In the genomic region with DNA sequence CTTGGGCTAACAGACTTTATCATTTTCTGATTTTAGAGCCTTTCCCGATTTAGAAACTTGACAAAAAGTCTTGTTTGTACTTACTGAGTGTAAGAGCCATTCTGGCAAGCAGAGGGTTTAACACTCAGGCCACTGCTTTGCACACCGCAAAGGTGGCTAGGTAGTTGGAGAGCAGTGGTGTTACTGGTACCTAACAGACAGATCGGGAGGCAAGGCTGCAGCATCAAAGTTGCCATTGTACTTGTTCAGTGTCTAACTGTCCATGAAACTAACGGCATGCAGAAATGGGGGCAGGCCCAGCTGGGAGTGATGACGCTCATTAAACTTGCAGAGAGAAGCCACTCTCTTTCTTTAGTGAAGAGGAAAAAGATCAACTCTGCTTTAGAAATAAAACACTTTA, we compare ENCODE assay signal across 37 cellular contexts. TPM values are rescaled to one million over a fixed set of nuclear protein-coding genes. Genes with fewer than 3 reads are reported as not detected.
"Had no signal": no experiment of that assay in that cellular context is flagged by ENCODE, and none has a peak within 500 bp of the region (broad histone marks: within the 10 kb centered on the region; RNA-seq: fewer than 3 reads in every experiment).

No MANE protein-coding gene starts in this region.

- H3K4me1 ChIP-seq: adrenal gland, breast epithelium had no signal

- H3K4me3 Mint-ChIP-seq: activated B cell treated with CpG ODN at 0.5 μM for 24 hours; activated CD4-positive, alpha-beta memory T cell treated with anti-CD3 and anti-CD28 coated beads for 36 hours; activated CD4-positive, alpha-beta T cell treated with anti-CD3 and anti-CD28 coated beads, Interleukin-2, amount 10 ng/mL, durations not matched to agents 24 days and 14 days; activated CD8-positive, alpha-beta T cell treated with anti-CD3 and anti-CD28 coated beads for 36 hours; activated naive CD4-positive, alpha-beta T cell treated with anti-CD3 and anti-CD28 coated beads for 36 hours; activated naive CD8-positive, alpha-beta T cell treated with anti-CD3 and anti-CD28 coated beads for 36 hours; activated T-cell treated with anti-CD3 and anti-CD28 coated beads, Interleukin-2, amount 50 U/mL, for 4 hours; activated T-cell treated with anti-CD3 and anti-CD28 coated beads, Interleukin-2, amount 50 U/mL, for 72 hours; activated T-helper 1 cell treated with anti-CD3 and anti-CD28 coated beads, Interleukin-12 subunit alpha, Interleukin-12 subunit beta, Interleukin-2, Interleukin-4 antibody, amounts not matched to agents 30 ng/mL and 10 ng/mL and 1 ng/mL, durations not matched to agents 14 hours and 24 hours and 36 hours; activated T-helper 17 cell treated with anti-CD3 and anti-CD28 coated beads, Interleukin-2, amount 50 U/mL, for 72 hours; T-helper 1 cell treated with Interleukin-12 subunit alpha and Interleukin-12 subunit beta and Interleukin-4 antibody, amounts not matched to agents 30 μg/mL and 1 μg/mL, for 36 hours; T-helper 2 cell treated with Interferon-gamma antibody and Interleukin-4, amounts not matched to agents 5 μg/mL and 100 μg/mL, for 36 hours had no signal

- H3K36me3 Mint-ChIP-seq: activated CD4-positive, alpha-beta memory T cell treated with anti-CD3 and anti-CD28 coated beads for 36 hours; activated naive CD8-positive, alpha-beta T cell treated with anti-CD3 and anti-CD28 coated beads for 36 hours had no signal

- H3K9me3 ChIP-seq: adrenal gland, body of pancreas, breast epithelium had no signal

- DNase-seq: activated B cell treated with CpG ODN at 0.5 μM for 24 hours; activated CD4-positive, alpha-beta memory T cell treated with anti-CD3 and anti-CD28 coated beads for 36 hours; activated CD4-positive, alpha-beta T cell treated with anti-CD3 and anti-CD28 coated beads for 4 hours; activated CD4-positive, alpha-beta T cell treated with anti-CD3 and anti-CD28 coated beads, Interleukin-2, amount 10 ng/mL, durations not matched to agents 24 days and 14 days; activated CD4-positive, alpha-beta T cell treated with anti-CD3 and anti-CD28 coated beads, Interleukin-2, amount 50 U/mL, for 1 hour; activated CD4-positive, alpha-beta T cell treated with anti-CD3 and anti-CD28 coated beads, Interleukin-2, amount 50 U/mL, for 4 hours; activated CD4-positive, CD25-positive, alpha-beta regulatory T cell treated with anti-CD3 and anti-CD28 coated beads, Interleukin-2, amount 50 U/mL, for 72 hours; activated CD8-positive, alpha-beta memory T cell treated with anti-CD3 and anti-CD28 coated beads, Interleukin-2, amount 50 U/mL, for 4 hours; activated CD8-positive, alpha-beta T cell treated with anti-CD3 and anti-CD28 coated beads for 36 hours; activated effector memory CD4-positive, alpha-beta T cell treated with anti-CD3 and anti-CD28 coated beads, Interleukin-2, amount 50 U/mL, for 16 hours; activated gamma-delta T cell treated with Interleukin-2 at 50 U/mL for 16 hours; activated naive CD4-positive, alpha-beta T cell; activated naive CD4-positive, alpha-beta T cell treated with anti-CD3 and anti-CD28 coated beads for 36 hours; activated naive CD4-positive, alpha-beta T cell treated with anti-CD3 and anti-CD28 coated beads, Interleukin-2, amount 50 U/mL, for 16 hours; activated naive CD8-positive, alpha-beta T cell treated with anti-CD3 and anti-CD28 coated beads for 36 hours; activated T-cell treated with anti-CD3 and anti-CD28 coated beads for 4 hours; activated T-cell treated with anti-CD3 and anti-CD28 coated beads, Interleukin-2, amount 50 U/mL, for 1 hour; activated T-cell treated with anti-CD3 and anti-CD28 coated beads, Interleukin-2, amount 50 U/mL, for 4 hours; activated T-cell treated with anti-CD3 and anti-CD28 coated beads, Interleukin-2, amount 50 U/mL, for 72 hours; adrenal gland; amniotic stem cell; aorta; body of pancreas; brain microvascular endothelial cell; central memory CD4-positive, alpha-beta T cell; T-helper 1 cell; T-helper 2 cell; T-helper 9 cell had no signal

- H3K4me1 Mint-ChIP-seq: activated B cell treated with CpG ODN at 0.5 μM for 24 hours; activated CD4-positive, alpha-beta T cell treated with anti-CD3 and anti-CD28 coated beads, Interleukin-2, amount 10 ng/mL, durations not matched to agents 24 days and 14 days; activated naive CD8-positive, alpha-beta T cell treated with anti-CD3 and anti-CD28 coated beads for 36 hours; activated T-helper 17 cell treated with anti-CD3 and anti-CD28 coated beads, Interleukin-2, amount 50 U/mL, for 72 hours had no signal

- H3K27ac Mint-ChIP-seq: activated B cell treated with CpG ODN at 0.5 μM for 24 hours; activated CD4-positive, alpha-beta memory T cell treated with anti-CD3 and anti-CD28 coated beads for 36 hours; activated CD4-positive, alpha-beta T cell treated with anti-CD3 and anti-CD28 coated beads, Interleukin-2, amount 10 ng/mL, durations not matched to agents 24 days and 14 days; activated CD8-positive, alpha-beta T cell treated with anti-CD3 and anti-CD28 coated beads for 36 hours; activated naive CD4-positive, alpha-beta T cell treated with anti-CD3 and anti-CD28 coated beads for 36 hours; activated naive CD4-positive, alpha-beta T cell treated with anti-CD3 and anti-CD28 coated beads, Interleukin-2, amount 50 U/mL, for 72 hours; activated naive CD8-positive, alpha-beta T cell treated with anti-CD3 and anti-CD28 coated beads for 36 hours; activated T-cell treated with anti-CD3 and anti-CD28 coated beads, Interleukin-2, amount 50 U/mL, for 72 hours; activated T-helper 1 cell treated with anti-CD3 and anti-CD28 coated beads, Interleukin-12 subunit alpha, Interleukin-12 subunit beta, Interleukin-2, Interleukin-4 antibody, amounts not matched to agents 30 ng/mL and 10 ng/mL and 1 ng/mL, durations not matched to agents 14 hours and 24 hours and 36 hours; activated T-helper 17 cell treated with anti-CD3 and anti-CD28 coated beads, Interleukin-2, amount 50 U/mL, for 72 hours; T-helper 1 cell treated with Interleukin-12 subunit alpha and Interleukin-12 subunit beta and Interleukin-4 antibody, amounts not matched to agents 30 μg/mL and 1 μg/mL, for 36 hours; T-helper 2 cell treated with Interferon-gamma antibody and Interleukin-4, amounts not matched to agents 5 μg/mL and 100 μg/mL, for 36 hours had no signal

- H3K27me3 ChIP-seq: adrenal gland, body of pancreas, brain microvascular endothelial cell, breast epithelium had no signal

- H3K36me3 ChIP-seq: adrenal gland, brain microvascular endothelial cell, breast epithelium had no signal

- H3K4me3 ChIP-seq: adrenal gland, body of pancreas, breast epithelium had no signal

- H3K27me3 Mint-ChIP-seq: activated B cell treated with CpG ODN at 0.5 μM for 24 hours; activated CD4-positive, alpha-beta memory T cell treated with anti-CD3 and anti-CD28 coated beads for 36 hours; activated CD4-positive, alpha-beta T cell treated with anti-CD3 and anti-CD28 coated beads, Interleukin-2, amount 10 ng/mL, durations not matched to agents 24 days and 14 days had no signal

- H3K27ac ChIP-seq: adrenal gland, body of pancreas, brain microvascular endothelial cell, breast epithelium, VCaP had no signal

- H3K9me3 Mint-ChIP-seq: activated B cell treated with CpG ODN at 0.5 μM for 24 hours; activated CD4-positive, alpha-beta memory T cell treated with anti-CD3 and anti-CD28 coated beads for 36 hours; activated CD8-positive, alpha-beta T cell treated with anti-CD3 and anti-CD28 coated beads for 36 hours; activated naive CD8-positive, alpha-beta T cell treated with anti-CD3 and anti-CD28 coated beads for 36 hours; T-helper 1 cell treated with Interleukin-12 subunit alpha and Interleukin-12 subunit beta and Interleukin-4 antibody, amounts not matched to agents 30 μg/mL and 1 μg/mL, for 36 hours had no signal

RNA-seq across cellular contexts. Expression of gene GPR39, which starts 10.0 kb away (rescaled TPM):
- total RNA-seq: activated B cell treated with CpG ODN at 0.5 μM for 24 hours; activated CD4-positive, alpha-beta memory T cell treated with anti-CD3 and anti-CD28 coated beads for 36 hours; activated CD4-positive, alpha-beta T cell treated with anti-CD3 and anti-CD28 coated beads, Interleukin-2, amount 10 ng/mL, durations not matched to agents 24 days and 14 days; activated CD8-positive, alpha-beta memory T cell treated with anti-CD3 and anti-CD28 coated beads for 36 hours; activated CD8-positive, alpha-beta T cell treated with anti-CD3 and anti-CD28 coated beads for 36 hours; activated naive CD4-positive, alpha-beta T cell treated with anti-CD3 and anti-CD28 coated beads for 36 hours; activated naive CD4-positive, alpha-beta T cell treated with anti-CD3 and anti-CD28 coated beads, Interleukin-2, amount 50 U/mL, for 72 hours; activated naive CD8-positive, alpha-beta T cell treated with anti-CD3 and anti-CD28 coated beads for 36 hours; activated T-cell treated with anti-CD3 and anti-CD28 coated beads, Interleukin-2, amount 50 U/mL, for 4 hours; activated T-cell treated with anti-CD3 and anti-CD28 coated beads, Interleukin-2, amount 50 U/mL, for 72 hours; activated T-helper 1 cell treated with anti-CD3 and anti-CD28 coated beads, Interleukin-12 subunit alpha, Interleukin-12 subunit beta, Interleukin-2, Interleukin-4 antibody, amounts not matched to agents 30 ng/mL and 10 ng/mL and 1 ng/mL, durations not matched to agents 14 hours and 24 hours and 36 hours; activated T-helper 17 cell treated with anti-CD3 and anti-CD28 coated beads, Interleukin-2, amount 50 U/mL, for 72 hours; cardiac septum had no signal
- polyA plus RNA-seq: aorta had no signal
